In genomic region chr9:91191443-91192378, GRCh38 we compare ENCODE assay signal across 8 cellular contexts.
DNase-seq lines count a peak whose midpoint lies in the region; ATAC-seq and TF ChIP-seq lines count a peak whose summit lies in the region.

No MANE protein-coding gene starts in this region.

- ATAC-seq in left lung, result no peak

- DNase-seq in activated naive CD4-positive, alpha-beta T cell treated with anti-CD3 and anti-CD28 coated beads for 36 hours, result no peak
- no peak for DNase-seq in activated naive CD4-positive, alpha-beta T cell treated with Interleukin-2 at 50 U/mL for 16 hours
- DNase-seq in SJCRH30 (peak; percentile 42 to 66), left lung (no peak), transverse colon (no peak), retina (no peak), NCI-H1105 (lab: John Stamatoyannopoulos, UW) (no peak), OCI-M1 (lab: John Stamatoyannopoulos, UW) (no peak)

- H3K36me3 ChIP-seq in SJCRH30 (no peaks in the 10 kb centered on the region), left lung (no peaks in the 10 kb centered on the region), transverse colon (no peaks in the 10 kb centered on the region)

- H3K9me3 ChIP-seq in SJCRH30 (replicated peaks) (no peaks in the 10 kb centered on the region), left lung (no peaks in the 10 kb centered on the region), transverse colon (no peaks in the 10 kb centered on the region)

- peaks cover 46% of the 10 kb centered on the region for H3K4me1 Mint-ChIP-seq in activated naive CD4-positive, alpha-beta T cell treated with anti-CD3 and anti-CD28 coated beads for 36 hours (ENCODE audit: low read depth)

- intact Hi-C loops in activated naive CD4-positive, alpha-beta T cell treated with anti-CD3 and anti-CD28 coated beads for 36 hours (cut with micrococcal nuclease), result loop anchor here (5.0 kb wide), 1 partner anchor 104 kb away; no protein-coding TSS in a partner anchor
- intact Hi-C loops in left lung (cut with DNase I) (loop anchor here in 1 of 2 donors (5.0 kb wide), 1 partner anchor 129 kb away; no protein-coding TSS in a partner anchor), transverse colon (cut with DNase I; ENCODE audit: low total_unique reads) (loop anchor here (2.0 kb wide), 1 partner anchor 231 kb away; the partner anchor contains the start of gene NFIL3)

- TF ChIP-seq POLR2A in transverse colon (IDR thresholded peaks at IDR 0.05), result no peak

- peak overlapping the region; percentile 72; the same call in 1 of the 2 replicates for H3K27ac ChIP-seq in SJCRH30
- peak overlapping the region; percentile 94 to 99 for H3K27ac ChIP-seq in left lung
- H3K27ac ChIP-seq in transverse colon, result peak overlapping the region; percentile 95 to 99 (median 98)

- no peaks in the 10 kb centered on the region for H3K27me3 ChIP-seq in SJCRH30
- H3K27me3 ChIP-seq in left lung, result no peaks in the 10 kb centered on the region
- no peaks in the 10 kb centered on the region for H3K27me3 ChIP-seq in transverse colon

- CTCF ChIA-PET in activated naive CD4-positive, alpha-beta T cell treated with anti-CD3 and anti-CD28 coated beads for 36 hours (lab: Charles Lee), result interaction anchor here (0.6 to 3.1 kb wide), 10 partner anchors 13 to 235 kb away, joined by 3 to 23 read pairs (median 5); no protein-coding TSS in a partner anchor

- no peak overlapping the region for H3K4me3 Mint-ChIP-seq in activated naive CD4-positive, alpha-beta T cell treated with anti-CD3 and anti-CD28 coated beads for 36 hours

- H3K36me3 Mint-ChIP-seq in activated naive CD4-positive, alpha-beta T cell treated with anti-CD3 and anti-CD28 coated beads for 36 hours (ENCODE audit: low read depth), result peaks cover 3% of the 10 kb centered on the region

- no peaks in the 10 kb centered on the region for H3K27me3 Mint-ChIP-seq in activated naive CD4-positive, alpha-beta T cell treated with anti-CD3 and anti-CD28 coated beads for 36 hours (ENCODE audit: low read depth)

- H3K27ac Mint-ChIP-seq in activated naive CD4-positive, alpha-beta T cell treated with anti-CD3 and anti-CD28 coated beads for 36 hours, result peak overlapping the region; percentile 90

- H3K4me1 ChIP-seq in SJCRH30 (peaks cover 14% of the 10 kb centered on the region), left lung (peaks cover 21 to 63% of the 10 kb centered on the region in 2 donors), transverse colon (peaks cover 33 to 64% (median 45%) of the 10 kb centered on the region in 4 donors)

- peaks cover 11% of the 10 kb centered on the region for H3K9me3 Mint-ChIP-seq in activated naive CD4-positive, alpha-beta T cell treated with anti-CD3 and anti-CD28 coated beads for 36 hours

- H3K4me3 ChIP-seq in SJCRH30, result no peak overlapping the region
- H3K4me3 ChIP-seq in left lung, result no peak overlapping the region
- H3K4me3 ChIP-seq in transverse colon, result no peak overlapping the region

- WGBS in transverse colon (ENCODE audit: low coverage in 1 of 2), 2 donors, result 73 to 83% methylated on average over 2 to 18 of the region's 18 CpGs

- TF ChIP-seq CTCF in left lung (IDR thresholded peaks at IDR 0.05) (no peak), transverse colon (IDR thresholded peaks at IDR 0.05) (no peak)

- in situ Hi-C loops in transverse colon (cut with MboI; ENCODE audit: low pct_ligation_motif_present in 1 of 4, low pct_unique_long_range_greater_than_20kb in 1 of 4, low sequenced_read_pairs in 3 of 4), result loop anchor here in 2 of 4 donors (5.0 to 10.0 kb wide), 2 partner anchors 233 to 236 kb away; partner anchors contain the start of gene NFIL3 (in 1 of the 2)

- no peak for TF ChIP-seq EP300 in transverse colon (IDR thresholded peaks at IDR 0.05; ENCODE audit: low read depth)

Comparison
In these comparisons a context has a peak if more than half of its experiments do, and no peak if none do; other contexts are left out.
1. DNase-seq: peak in SJCRH30 (2 of 2); none in activated naive CD4-positive, alpha-beta T cell treated with anti-CD3 and anti-CD28 coated beads for 36 hours (single experiment), activated naive CD4-positive, alpha-beta T cell treated with Interleukin-2 at 50 U/mL for 16 hours (single experiment), left lung (0 of 2), transverse colon (single experiment), retina (single experiment), NCI-H1105 (single experiment) and OCI-M1 (single experiment).
2. Peak in every context shown above with its lines, with median percentiles within 50 percentile points of each other: H3K27ac ChIP-seq.